Comparison of ENCODE assay signal across 1 cellular context in the genomic region with DNA sequence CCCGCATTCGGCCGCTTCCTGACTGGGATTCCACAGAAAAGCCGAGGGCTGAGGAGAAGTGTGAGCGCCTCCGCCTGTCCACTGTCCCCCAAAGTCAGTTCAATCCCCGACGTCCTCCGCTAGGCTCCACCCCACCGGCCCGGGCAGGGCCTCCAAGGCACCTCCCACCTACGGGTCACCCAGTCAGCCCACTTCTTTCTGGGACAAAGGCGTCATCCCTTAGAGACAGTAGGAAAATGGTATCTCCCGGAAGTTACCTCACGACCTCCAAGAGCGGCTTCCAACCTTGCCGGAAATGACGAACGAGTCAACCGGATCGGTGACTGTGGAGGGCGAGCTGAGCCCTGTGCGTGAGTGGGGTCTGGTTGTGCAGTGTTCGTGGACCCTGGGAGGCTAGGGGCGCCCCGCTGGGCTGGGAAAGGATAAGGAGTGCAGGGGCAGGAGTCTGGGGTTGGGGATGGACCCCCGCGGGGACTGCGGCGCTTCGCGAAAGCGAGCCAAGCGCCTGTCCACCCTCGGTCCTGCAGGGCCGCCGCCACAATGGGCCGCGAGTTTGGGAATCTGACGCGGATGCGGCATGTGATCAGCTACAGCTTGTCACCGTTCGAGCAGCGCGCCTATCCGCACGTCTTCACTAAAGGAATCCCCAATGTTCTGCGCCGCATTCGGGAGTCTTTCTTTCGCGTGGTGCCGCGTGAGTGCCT.
TF ChIP-seq lines count a peak whose summit lies in the region.

A gene with protein sequence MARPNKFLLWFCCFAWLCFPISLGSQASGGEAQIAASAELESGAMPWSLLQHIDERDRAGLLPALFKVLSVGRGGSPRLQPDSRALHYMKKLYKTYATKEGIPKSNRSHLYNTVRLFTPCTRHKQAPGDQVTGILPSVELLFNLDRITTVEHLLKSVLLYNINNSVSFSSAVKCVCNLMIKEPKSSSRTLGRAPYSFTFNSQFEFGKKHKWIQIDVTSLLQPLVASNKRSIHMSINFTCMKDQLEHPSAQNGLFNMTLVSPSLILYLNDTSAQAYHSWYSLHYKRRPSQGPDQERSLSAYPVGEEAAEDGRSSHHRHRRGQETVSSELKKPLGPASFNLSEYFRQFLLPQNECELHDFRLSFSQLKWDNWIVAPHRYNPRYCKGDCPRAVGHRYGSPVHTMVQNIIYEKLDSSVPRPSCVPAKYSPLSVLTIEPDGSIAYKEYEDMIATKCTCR (minus strand): TSS at position 128 of the 704 bp plus-strand sequence. CDS start 1,936 bp downstream, outside the sequence.
A gene (plus strand): TSS at position 301 of the 704 bp plus-strand sequence. CDS start 240 bp downstream, at position 541.

TF ChIP-seq in K562, 482 proteins besides CTCF, POLR2A, EP300 and RAD21 (continued from another document):
- TF ChIP-seq, protein P1, sequence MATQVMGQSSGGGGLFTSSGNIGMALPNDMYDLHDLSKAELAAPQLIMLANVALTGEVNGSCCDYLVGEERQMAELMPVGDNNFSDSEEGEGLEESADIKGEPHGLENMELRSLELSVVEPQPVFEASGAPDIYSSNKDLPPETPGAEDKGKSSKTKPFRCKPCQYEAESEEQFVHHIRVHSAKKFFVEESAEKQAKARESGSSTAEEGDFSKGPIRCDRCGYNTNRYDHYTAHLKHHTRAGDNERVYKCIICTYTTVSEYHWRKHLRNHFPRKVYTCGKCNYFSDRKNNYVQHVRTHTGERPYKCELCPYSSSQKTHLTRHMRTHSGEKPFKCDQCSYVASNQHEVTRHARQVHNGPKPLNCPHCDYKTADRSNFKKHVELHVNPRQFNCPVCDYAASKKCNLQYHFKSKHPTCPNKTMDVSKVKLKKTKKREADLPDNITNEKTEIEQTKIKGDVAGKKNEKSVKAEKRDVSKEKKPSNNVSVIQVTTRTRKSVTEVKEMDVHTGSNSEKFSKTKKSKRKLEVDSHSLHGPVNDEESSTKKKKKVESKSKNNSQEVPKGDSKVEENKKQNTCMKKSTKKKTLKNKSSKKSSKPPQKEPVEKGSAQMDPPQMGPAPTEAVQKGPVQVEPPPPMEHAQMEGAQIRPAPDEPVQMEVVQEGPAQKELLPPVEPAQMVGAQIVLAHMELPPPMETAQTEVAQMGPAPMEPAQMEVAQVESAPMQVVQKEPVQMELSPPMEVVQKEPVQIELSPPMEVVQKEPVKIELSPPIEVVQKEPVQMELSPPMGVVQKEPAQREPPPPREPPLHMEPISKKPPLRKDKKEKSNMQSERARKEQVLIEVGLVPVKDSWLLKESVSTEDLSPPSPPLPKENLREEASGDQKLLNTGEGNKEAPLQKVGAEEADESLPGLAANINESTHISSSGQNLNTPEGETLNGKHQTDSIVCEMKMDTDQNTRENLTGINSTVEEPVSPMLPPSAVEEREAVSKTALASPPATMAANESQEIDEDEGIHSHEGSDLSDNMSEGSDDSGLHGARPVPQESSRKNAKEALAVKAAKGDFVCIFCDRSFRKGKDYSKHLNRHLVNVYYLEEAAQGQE (CRISPR knock-in tag; IDR thresholded peaks at IDR 0.05; ENCODE audit: low read depth): no peak
- TF ChIP-seq ZC3H4 (CRISPR knock-in tag; IDR thresholded peaks at IDR 0.05; ENCODE audit: borderline replicate concordance): peak; percentile 89; the same call in 1 of the 2 replicates
- TF ChIP-seq NFE2 (IDR thresholded peaks at IDR 0.05; ENCODE audit: low read depth): no peak
- peak; percentile 97 for TF ChIP-seq GABPA (tag; conservative IDR thresholded peaks at IDR 0.05; ENCODE audit: low read depth)
TF ChIP-seq in K562: peak in this region for 155.
